11 cellular contexts compared by ENCODE assay signal in genomic region chr1:175600721-175601440, GRCh38.
A peak's percentile ranks its signal among the peaks of the same experiment; 100 is the strongest.
DNase-seq lines count a peak whose midpoint lies in the region; ATAC-seq and TF ChIP-seq lines count a peak whose summit lies in the region.
"Had no signal": no experiment of that assay in that cellular context is flagged by ENCODE, and none has a peak within 500 bp of the region (broad histone marks: within the 10 kb centered on the region; RNA-seq: fewer than 3 reads in every experiment).

No MANE protein-coding gene starts in this region.

- peaks cover 46 to 79% (median 50%) of the 10 kb centered on the region in 10 experiments for H3K4me1 ChIP-seq in BLaER1 treated with 17β-estradiol and CSF1 and Interleukin-3, amounts not matched to agents 10 nM and 100 nM
- peaks cover 9% of the 10 kb centered on the region for H3K4me1 ChIP-seq in mammary epithelial cell (ENCODE audit: insufficient read depth, low read length)
- H3K4me1 ChIP-seq in upper lobe of right lung = no peaks in the 10 kb centered on the region

- no peaks in the 10 kb centered on the region for H3K79me2 ChIP-seq in mammary epithelial cell (ENCODE audit: insufficient read depth, low read length)

- intact Hi-C loops in mammary epithelial cell (cut with micrococcal nuclease) = no loop called here
- intact Hi-C loops in upper lobe of right lung (cut with DNase I) = no loop called here

- 88% methylated on average over 9 of the region's 9 CpGs for WGBS in mammary epithelial cell (ENCODE audit: low coverage, missing lambda C conversion rate)

- in situ Hi-C loops in mammary epithelial cell (cut with MboI; ENCODE audit: low sequenced_read_pairs in 2 of 2) = no loop called here

- peak overlapping the region; percentile 72 to 91 (median 86) for H3K4me2 ChIP-seq in BLaER1 treated with 17β-estradiol and CSF1 and Interleukin-3, amounts not matched to agents 10 nM and 100 nM
- no peak overlapping the region for H3K4me2 ChIP-seq in mammary epithelial cell (ENCODE audit: insufficient read depth, low read depth, low read length)

- ATAC-seq in GM19372 (IDR thresholded peaks at IDR 0.05; ENCODE audit: low read depth, unreplicated experiment) = peak; percentile 81
- peak; percentile 80 for ATAC-seq in HG03025 (IDR thresholded peaks at IDR 0.05; ENCODE audit: low FRiP score, unreplicated experiment)
- ATAC-seq in upper lobe of right lung = no peak
- ATAC-seq: activated CD8-positive, alpha-beta T cell treated with anti-CD3 and anti-CD28 coated beads, Interleukin-2, amount 10 ng/mL, durations not matched to agents 7 days and 5 days; HCT116 had no signal

- DNase-seq in NOMO-1 treated with DMSO at 0.1 percent for 48 hours (lab: John Stamatoyannopoulos, UW; ENCODE audit: unreplicated experiment) = peak; percentile 73
- no peak for DNase-seq in EL
- no peak for DNase-seq in activated CD4-positive, alpha-beta T cell treated with anti-CD3 and anti-CD28 coated beads, Interleukin-2, amount 50 U/mL, for 1 hour
- no peak for DNase-seq in mammary epithelial cell
- no peak for DNase-seq in upper lobe of right lung
- DNase-seq: activated CD8-positive, alpha-beta T cell treated with anti-CD3 and anti-CD28 coated beads, Interleukin-2, amount 10 ng/mL, durations not matched to agents 7 days and 5 days; NCI-H748 treated with DMSO at 0.1 percent for 48 hours had no signal

- dilution Hi-C loops in mammary epithelial cell (cut with HindIII; ENCODE audit: low sequenced_read_pairs) = no loop called here

- no peaks in the 10 kb centered on the region for H3K36me3 ChIP-seq in BLaER1 treated with 17β-estradiol and CSF1 and Interleukin-3, amounts not matched to agents 10 nM and 100 nM
- H3K36me3 ChIP-seq in mammary epithelial cell (ENCODE audit: insufficient read depth, low read length) (no peaks in the 10 kb centered on the region), upper lobe of right lung (no peaks in the 10 kb centered on the region)

- no peaks in the 10 kb centered on the region for H3K9me3 ChIP-seq in BLaER1 treated with 17β-estradiol and CSF1 and Interleukin-3, amounts not matched to agents 10 nM and 100 nM (replicated peaks in 1 of 11)
- H3K9me3 ChIP-seq in mammary epithelial cell (replicated peaks; ENCODE audit: insufficient read depth, low read length) (no peaks in the 10 kb centered on the region), upper lobe of right lung (no peaks in the 10 kb centered on the region)

- H3K4me3 ChIP-seq in BLaER1 treated with 17β-estradiol and CSF1 and Interleukin-3, amounts not matched to agents 10 nM and 100 nM = peak overlapping the region in 7 of 10 experiments; percentile 8 to 45 (median 21); a peak in 10 of 20 replicates
- no peak overlapping the region for H3K4me3 ChIP-seq in mammary epithelial cell (replicated peaks in 1 of 3; ENCODE audit: insufficient read depth in 1 of 3, low read depth in 2 of 3, low read length in 3 of 3)
- H3K4me3 ChIP-seq in upper lobe of right lung = no peak overlapping the region

- peak overlapping the region in 8 of 11 experiments; percentile 10 to 49 (median 32); a peak in 7 of 22 replicates for H3K9ac ChIP-seq in BLaER1 treated with 17β-estradiol and CSF1 and Interleukin-3, amounts not matched to agents 10 nM and 100 nM
- no peak overlapping the region for H3K9ac ChIP-seq in mammary epithelial cell (ENCODE audit: insufficient read depth, low read length)

- CTCF ChIA-PET in mammary epithelial cell (lab: Charles Lee; ENCODE audit: low non-redundant PET) = no interaction called here

- H2AFZ ChIP-seq in mammary epithelial cell (ENCODE audit: low read depth, low read length) = no peak overlapping the region

- peak overlapping the region in 10 of 11 experiments; percentile 18 to 69 (median 52); a peak in 17 of 22 replicates for H3K27ac ChIP-seq in BLaER1 treated with 17β-estradiol and CSF1 and Interleukin-3, amounts not matched to agents 10 nM and 100 nM
- H3K27ac ChIP-seq in mammary epithelial cell (ENCODE audit: insufficient read depth, low read depth, low read length) = no peak overlapping the region
- no peak overlapping the region for H3K27ac ChIP-seq in upper lobe of right lung

- no TSS peak for BruUV-seq in mammary epithelial cell (replicated peaks; lab: Mats Ljungman, UMichigan)

- no peaks in the 10 kb centered on the region for H4K20me1 ChIP-seq in BLaER1 treated with 17β-estradiol and CSF1 and Interleukin-3, amounts not matched to agents 10 nM and 100 nM
- no peaks in the 10 kb centered on the region for H4K20me1 ChIP-seq in mammary epithelial cell (ENCODE audit: insufficient read depth, low read length)

- peaks cover 0 to 10% (median 0%) of the 10 kb centered on the region in 11 experiments; a peak in 4 of 22 replicates for H3K27me3 ChIP-seq in BLaER1 treated with 17β-estradiol and CSF1 and Interleukin-3, amounts not matched to agents 10 nM and 100 nM
- H3K27me3 ChIP-seq in mammary epithelial cell (ENCODE audit: insufficient read depth, low read length) = peaks cover 8% of the 10 kb centered on the region
- H3K27me3 ChIP-seq in upper lobe of right lung = peaks cover 13% of the 10 kb centered on the region

- TF ChIP-seq CTCF in mammary epithelial cell (conservative IDR thresholded peaks at IDR 0.05 in 1 of 2, IDR thresholded peaks at IDR 0.05 in 1 of 2; ENCODE audit: extremely low read depth in 1 of 2, insufficient read depth in 1 of 2, low read depth in 1 of 2, low read length in 2 of 2) (no peak), upper lobe of right lung (IDR thresholded peaks at IDR 0.05) (no peak)

Comparison
In these comparisons a context has a peak if more than half of its experiments do, and no peak if none do; other contexts are left out.
1. H3K27ac ChIP-seq: peak in BLaER1 treated with 17β-estradiol and CSF1 and Interleukin-3, amounts not matched to agents 10 nM and 100 nM (10 of 11); none in mammary epithelial cell (single experiment) and upper lobe of right lung (single experiment).
2. H3K4me3 ChIP-seq: peak in BLaER1 treated with 17β-estradiol and CSF1 and Interleukin-3, amounts not matched to agents 10 nM and 100 nM (7 of 10); none in mammary epithelial cell (0 of 3) and upper lobe of right lung (single experiment).